Comparison of ENCODE assay signal across 8 cellular contexts in genomic region chr7:142520885-142521284, GRCh38.
DNase-seq lines count a peak whose midpoint lies in the region; ATAC-seq and TF ChIP-seq lines count a peak whose summit lies in the region.
"Not testable (repeated sequence)": the region's sequence is repeated elsewhere in the genome, so short reads cannot be mapped to it uniquely, and the experiment has no call there.

No MANE protein-coding gene starts in this region.

- CTCF ChIA-PET in CD4-positive, alpha-beta memory T cell (lab: Charles Lee; ENCODE audit: partially characterized antibody): interaction anchor here (0.8 to 4.9 kb wide), 6 partner anchors 21 to 88 kb away, joined by 3 to 42 read pairs (median 11); no protein-coding TSS in a partner anchor
- CTCF ChIA-PET in T-cell (lab: Charles Lee): interaction anchor here (0.6 to 1.4 kb wide), 4 partner anchors 23 to 694 kb away, joined by 3 to 4 read pairs (median 4); no protein-coding TSS in a partner anchor

- H3K36me3 ChIP-seq in CD4-positive, alpha-beta memory T cell (ENCODE audit: insufficient read depth, low read length); H7 (replicated peaks; ENCODE audit: control insufficient read depth, insufficient read depth, low read length); left lung: not testable (repeated sequence)

- TF ChIP-seq CTCF in epithelial cell of proximal tubule (conservative IDR thresholded peaks at IDR 0.05; ENCODE audit: low read depth, low read length) (peak; percentile 68), left lung (IDR thresholded peaks at IDR 0.05) (peak in 1 of 2 donors; percentile 28)

- peaks cover 23% of the 10 kb centered on the region for H3K4me1 ChIP-seq in CD4-positive, alpha-beta memory T cell (ENCODE audit: insufficient read depth, low read length)
- not testable (repeated sequence) for H3K4me1 ChIP-seq in left lung

- not testable (repeated sequence) for H3K4me3 ChIP-seq in CD4-positive, alpha-beta memory T cell (ENCODE audit: low read length in 2 of 2); H7 (ENCODE audit: insufficient read depth, low read depth, low read length); epithelial cell of proximal tubule (ENCODE audit: low read depth, low read length); left lung

- ATAC-seq in T-cell (replicated peaks in 1 of 4) (peak in 1 of 4 experiments; percentile 20), left lung (peak; percentile 53)

- not testable (repeated sequence) for H3K9me3 ChIP-seq in CD4-positive, alpha-beta memory T cell (ENCODE audit: control insufficient read depth in 1 of 2, low read length in 2 of 2); left lung

- not testable (repeated sequence) for H3K27ac ChIP-seq in CD4-positive, alpha-beta memory T cell (ENCODE audit: low read depth, low read length); left lung

- not testable (repeated sequence) for H3K27me3 ChIP-seq in CD4-positive, alpha-beta memory T cell (ENCODE audit: insufficient read depth, low read length); H7 (ENCODE audit: control insufficient read depth, insufficient read depth, low read length); left lung

- DNase-seq in CD4-positive, alpha-beta memory T cell; T-cell; activated naive CD8-positive, alpha-beta T cell treated with anti-CD3 and anti-CD28 coated beads for 36 hours; epithelial cell of proximal tubule (ENCODE audit: low read depth); left lung: not testable (repeated sequence)
- DNase-seq in H7 (peak; percentile 48), NCI-H748 (lab: John Stamatoyannopoulos, UW; ENCODE audit: unreplicated experiment) (peak; percentile 4)

- peak overlapping the region in 1 of 8 donors; percentile 47 for H3K4me3 Mint-ChIP-seq in CD4-positive, alpha-beta memory T cell
- H3K4me3 Mint-ChIP-seq in T-cell: peak overlapping the region in 1 of 3 donors; percentile 39
- H3K4me3 Mint-ChIP-seq in activated naive CD8-positive, alpha-beta T cell treated with anti-CD3 and anti-CD28 coated beads for 36 hours; stimulated activated naive CD8-positive, alpha-beta T cell treated with anti-CD3 and anti-CD28 coated beads, Interleukin-15, Interleukin-2, amounts not matched to agents 100 ng/mL and 50 ng/mL, for 24 hours: not testable (repeated sequence)

- not testable (repeated sequence) for H3K9me3 Mint-ChIP-seq in CD4-positive, alpha-beta memory T cell; T-cell; activated naive CD8-positive, alpha-beta T cell treated with anti-CD3 and anti-CD28 coated beads for 36 hours; stimulated activated naive CD8-positive, alpha-beta T cell treated with anti-CD3 and anti-CD28 coated beads, Interleukin-15, Interleukin-2, amounts not matched to agents 100 ng/mL and 50 ng/mL, for 24 hours

- peaks cover 12 to 29% (median 19%) of the 10 kb centered on the region in 4 donors for H3K4me1 Mint-ChIP-seq in CD4-positive, alpha-beta memory T cell
- peaks cover 27 to 38% (median 30%) of the 10 kb centered on the region in 3 donors for H3K4me1 Mint-ChIP-seq in T-cell
- H3K4me1 Mint-ChIP-seq in activated naive CD8-positive, alpha-beta T cell treated with anti-CD3 and anti-CD28 coated beads for 36 hours: not testable (repeated sequence)
- H3K4me1 Mint-ChIP-seq in stimulated activated naive CD8-positive, alpha-beta T cell treated with anti-CD3 and anti-CD28 coated beads, Interleukin-15, Interleukin-2, amounts not matched to agents 100 ng/mL and 50 ng/mL, for 24 hours (ENCODE audit: low read depth): peaks cover 12% of the 10 kb centered on the region

- not testable (repeated sequence) for H3K36me3 Mint-ChIP-seq in CD4-positive, alpha-beta memory T cell; T-cell; activated naive CD8-positive, alpha-beta T cell treated with anti-CD3 and anti-CD28 coated beads for 36 hours; stimulated activated naive CD8-positive, alpha-beta T cell treated with anti-CD3 and anti-CD28 coated beads, Interleukin-15, Interleukin-2, amounts not matched to agents 100 ng/mL and 50 ng/mL, for 24 hours (ENCODE audit: low read depth)

- H3K27me3 Mint-ChIP-seq in CD4-positive, alpha-beta memory T cell; T-cell; activated naive CD8-positive, alpha-beta T cell treated with anti-CD3 and anti-CD28 coated beads for 36 hours; stimulated activated naive CD8-positive, alpha-beta T cell treated with anti-CD3 and anti-CD28 coated beads, Interleukin-15, Interleukin-2, amounts not matched to agents 100 ng/mL and 50 ng/mL, for 24 hours: not testable (repeated sequence)

- H3K27ac Mint-ChIP-seq in CD4-positive, alpha-beta memory T cell: peak overlapping the region in 6 of 7 donors; percentile 61 to 93 (median 83)
- H3K27ac Mint-ChIP-seq in T-cell: peak overlapping the region; percentile 81 to 94
- peak overlapping the region; percentile 76 for H3K27ac Mint-ChIP-seq in activated naive CD8-positive, alpha-beta T cell treated with anti-CD3 and anti-CD28 coated beads for 36 hours
- H3K27ac Mint-ChIP-seq in stimulated activated naive CD8-positive, alpha-beta T cell treated with anti-CD3 and anti-CD28 coated beads, Interleukin-15, Interleukin-2, amounts not matched to agents 100 ng/mL and 50 ng/mL, for 24 hours: peak overlapping the region; percentile 76

- POLR2A ChIA-PET in CD4-positive, alpha-beta memory T cell (lab: Charles Lee; ENCODE audit: partially characterized antibody): interaction anchor here (1.8 to 2.4 kb wide), 2 partner anchors 19 to 277 kb away, joined by 4 to 13 read pairs; no protein-coding TSS in a partner anchor
- POLR2A ChIA-PET in T-cell (lab: Charles Lee): not testable (repeated sequence)

- intact Hi-C loops in CD4-positive, alpha-beta memory T cell (cut with micrococcal nuclease): loop anchor here (5.0 kb wide), 2 partner anchors 34 to 59 kb away; no protein-coding TSS in a partner anchor
- intact Hi-C loops in left lung (cut with DNase I): not testable (repeated sequence)
